Comparison of ENCODE assay signal across 19 cellular contexts in genomic region chr10:13517675-13518074, GRCh38. TPM values are rescaled to one million over a fixed set of nuclear protein-coding genes. Genes with fewer than 3 reads are reported as not detected.
DNase-seq lines count a peak whose midpoint lies in the region; ATAC-seq and TF ChIP-seq lines count a peak whose summit lies in the region.
"Had no signal": no experiment of that assay in that cellular context is flagged by ENCODE, and none has a peak within 500 bp of the region (broad histone marks: within the 10 kb centered on the region; RNA-seq: fewer than 3 reads in every experiment).

No MANE protein-coding gene starts in this region.

- H3K23ac ChIP-seq in mesendoderm (ENCODE audit: low read length), result no peak overlapping the region

- no peaks in the 10 kb centered on the region for H4K20me1 ChIP-seq in GM23338 (replicated peaks; ENCODE audit: insufficient read depth)
- H4K20me1 ChIP-seq: BLaER1 had no signal

- TF ChIP-seq CTCF in heart left ventricle (IDR thresholded peaks at IDR 0.05) (no peak), GM23338 (conservative IDR thresholded peaks at IDR 0.05; ENCODE audit: low read depth in 2 of 2) (no peak)

- no peak overlapping the region for H3K4ac ChIP-seq in mesendoderm (ENCODE audit: low read depth, low read length)

- 49 to 64% (median 57%) methylated on average over 10 of the region's 10 CpGs for WGBS in heart left ventricle, 4 donors
- WGBS in mesendoderm (ENCODE audit: extremely low coverage, insufficient coverage, low lambda C conversion rate), result no CpG with 5 or more reads among the region's 10 CpGs

- H3K9me2 ChIP-seq in GM23338 (ENCODE audit: insufficient read depth), result no peaks in the 10 kb centered on the region

- no peaks in the 10 kb centered on the region for H3K9me3 Mint-ChIP-seq in GM23338
- H3K9me3 Mint-ChIP-seq: CD4-positive, alpha-beta T cell; CD8-positive, alpha-beta memory T cell; H9 had no signal

- no peak overlapping the region for H3K18ac ChIP-seq in mesendoderm (ENCODE audit: low read length)

- H3K36me3 Mint-ChIP-seq in GM23338 (ENCODE audit: low read depth), result no peaks in the 10 kb centered on the region
- H3K36me3 Mint-ChIP-seq: CD14-positive monocyte; CD8-positive, alpha-beta memory T cell had no signal

- no peaks in the 10 kb centered on the region for H3K79me1 ChIP-seq in mesendoderm (ENCODE audit: low read length)

- no peak overlapping the region for H2AK5ac ChIP-seq in mesendoderm (ENCODE audit: low read length)

- H3K27me3 Mint-ChIP-seq in GM23338 (ENCODE audit: insufficient read depth, low read depth, poor library complexity), result peaks cover 3% of the 10 kb centered on the region

- H3F3A ChIP-seq in GM23338 (replicated peaks; ENCODE audit: low read depth), result no peaks in the 10 kb centered on the region

- ATAC-seq in Right ventricle myocardium superior (ENCODE audit: poor library complexity) (peak; percentile 55), heart left ventricle (no peak), GM23338 (no peak)
- ATAC-seq: HCT116 had no signal

- intact Hi-C loops in Right ventricle myocardium superior (cut with DNase I), result no loop called here
- intact Hi-C loops in heart left ventricle (cut with DNase I), result loop anchor here in 2 of 10 donors (2.0 to 10.0 kb wide), 3 partner anchors 23 to 353 kb away; partner anchors contain the start of gene MCM10 (in 1 of the 2)

- H3K4me1 ChIP-seq in heart left ventricle (peaks cover 0 to 6% (median 0%) of the 10 kb centered on the region in 12 donors), GM23338 (ENCODE audit: insufficient read depth) (0 out of 2 replicates have a peak, but pooled peaks cover 3% of the 10 kb centered on the region), mesendoderm (ENCODE audit: control insufficient read depth, low read depth, low read length) (no peaks in the 10 kb centered on the region)
- H3K4me1 ChIP-seq: BLaER1 had no signal

- DNase-seq in Right ventricle myocardium superior (no peak), heart left ventricle (no peak), GM23338 (ENCODE audit: low spot score) (no peak), mesendoderm (no peak), NCI-H1694 treated with DMSO at 0.1 percent for 48 hours (lab: John Stamatoyannopoulos, UW) (no peak), C1 segment of cervical spinal cord (lab: John Stamatoyannopoulos, UW) (no peak)
- DNase-seq: CD4-positive, alpha-beta T cell; CD8-positive, alpha-beta memory T cell; DMS79; EL; GDM1; GM23248 had no signal

- H3K4me3 ChIP-seq in heart left ventricle (peak overlapping the region in 1 of 12 donors; percentile 15), GM23338 (no peak overlapping the region), mesendoderm (ENCODE audit: low read length) (no peak overlapping the region)
- H3K4me3 ChIP-seq: BLaER1, GM12878, GM23248 had no signal

- no peak overlapping the region for H2BK5ac ChIP-seq in mesendoderm (ENCODE audit: low read length)

- H3K9me3 ChIP-seq in heart left ventricle, result no peaks in the 10 kb centered on the region
- H3K9me3 ChIP-seq: BLaER1 had no signal

- H3K79me2 ChIP-seq in GM23338 (replicated peaks; ENCODE audit: insufficient read depth), result no peaks in the 10 kb centered on the region
- no peaks in the 10 kb centered on the region for H3K79me2 ChIP-seq in mesendoderm (ENCODE audit: control insufficient read depth, insufficient read depth, low read length)

- TF ChIP-seq POLR2A in heart left ventricle (IDR thresholded peaks at IDR 0.05), result no peak

- H2AFZ ChIP-seq in GM23338, result 0 out of 2 replicates have a peak overlapping the region, but pooled peaks have one; percentile 56
- H2AFZ ChIP-seq: GM23248 had no signal

- H3K4me2 ChIP-seq in GM23338 (no peak overlapping the region), mesendoderm (ENCODE audit: low read length) (no peak overlapping the region)
- H3K4me2 ChIP-seq: BLaER1 had no signal

- H3K4me3 Mint-ChIP-seq in GM23338, result no peak overlapping the region
- H3K4me3 Mint-ChIP-seq: B cell; CD14-positive monocyte; CD4-positive, alpha-beta T cell; CD8-positive, alpha-beta memory T cell; H9 had no signal

- no peaks in the 10 kb centered on the region for H3K27me3 ChIP-seq in heart left ventricle
- H3K27me3 ChIP-seq in GM23338 (ENCODE audit: insufficient read depth), result no peaks in the 10 kb centered on the region
- H3K27me3 ChIP-seq in mesendoderm (ENCODE audit: insufficient read depth, low read length, poor library complexity), result no peaks in the 10 kb centered on the region
- H3K27me3 ChIP-seq: BLaER1 had no signal

- no peak overlapping the region for H4K5ac ChIP-seq in mesendoderm (ENCODE audit: low read length)

- H3K27ac ChIP-seq in heart left ventricle, result no peak overlapping the region
- no peak overlapping the region for H3K27ac ChIP-seq in GM23338 (ENCODE audit: low read depth)
- H3K27ac ChIP-seq in mesendoderm (ENCODE audit: low read depth, low read length), result no peak overlapping the region
- H3K27ac ChIP-seq: 22Rv1, BLaER1, GM23248 had no signal

- H3K9ac ChIP-seq in mesendoderm (ENCODE audit: low read length), result no peak overlapping the region
- H3K9ac ChIP-seq: BLaER1, GM23248 had no signal

- no peak overlapping the region for H4K8ac ChIP-seq in mesendoderm (ENCODE audit: low read depth, low read length)

- H2BK120ac ChIP-seq in mesendoderm (ENCODE audit: low read depth, low read length), result no peak overlapping the region

- peaks cover 12% of the 10 kb centered on the region for H3K4me1 Mint-ChIP-seq in GM23338
- H3K4me1 Mint-ChIP-seq: B cell; CD14-positive monocyte; CD8-positive, alpha-beta memory T cell had no signal

- H3K36me3 ChIP-seq in heart left ventricle (peaks cover 0 to 13% (median 5%) of the 10 kb centered on the region in 9 donors), GM23338 (ENCODE audit: insufficient read depth) (no peaks in the 10 kb centered on the region), mesendoderm (ENCODE audit: control insufficient read depth, insufficient read depth, low read length) (no peaks in the 10 kb centered on the region)
- H3K36me3 ChIP-seq: BLaER1 had no signal

- H3K56ac ChIP-seq in mesendoderm (ENCODE audit: low read length), result peak overlapping the region; percentile 25

- H3K27ac Mint-ChIP-seq in GM23338, result peak overlapping the region; percentile 63; the same call in 1 of the 2 replicates
- H3K27ac Mint-ChIP-seq: B cell; CD4-positive, alpha-beta T cell; CD8-positive, alpha-beta memory T cell; H9 had no signal

- H2BK15ac ChIP-seq in mesendoderm (replicated peaks; ENCODE audit: low read depth), result no peak overlapping the region

RNA-seq across cellular contexts. Expression of gene BEND7, which starts 11.1 kb away (rescaled TPM):
- 18.5 TPM for total RNA-seq in Right ventricle myocardium superior
- total RNA-seq in heart left ventricle, result 10 to 100 TPM in 8 of 9 donors, 1 to 10 TPM in 1; 9.5 to 30.5 (median 13.0) TPM
- 1 to 10 TPM; 5.5 to 9.2 TPM for polyA plus RNA-seq in heart left ventricle
- 6.0 and 9.6 TPM in 2 replicates for total RNA-seq in GM23338 (2014; rRNA removed; shearing (Covaris generic))
- 3.1 and 3.7 TPM in 2 replicates for polyA plus RNA-seq in GM23338 (2016; fragmentation: Nextera tagmentation; extraction: Ambion mirVana)
- 4.3 TPM for polyA plus RNA-seq in mesendoderm (2013, experiment 1 of 2)
- 4.6 TPM for polyA plus RNA-seq in mesendoderm (2013, experiment 2 of 2)
- total RNA-seq: B cell; CD4-positive, alpha-beta T cell; CD8-positive, alpha-beta memory T cell; GM12878 had no signal
- polyA plus RNA-seq: CD14-positive monocyte; CD8-positive, alpha-beta memory T cell; GM12878 had no signal
